In the genomic region with DNA sequence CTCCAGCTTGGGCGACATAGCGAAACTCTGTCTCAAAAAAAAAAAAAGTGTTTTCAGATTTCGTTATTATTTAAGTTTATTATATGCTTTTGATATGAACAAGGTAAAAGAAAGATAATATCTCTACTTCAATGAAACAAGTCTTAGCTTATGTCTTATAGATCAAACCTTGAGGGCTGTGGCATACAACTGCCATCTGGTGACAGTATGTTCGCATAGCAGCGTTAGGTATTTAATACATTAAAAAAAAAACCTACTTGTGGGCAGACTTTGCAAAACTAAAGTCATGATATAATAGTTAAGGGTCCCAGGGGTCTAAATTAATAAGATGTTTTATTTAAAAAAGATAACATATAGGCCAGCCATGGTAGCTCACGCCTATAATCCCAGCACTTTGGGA, we compare ENCODE assay signal across 1 cellular context.
TF ChIP-seq lines count a peak whose summit lies in the region.

No MANE protein-coding gene starts in this region.

TF ChIP-seq in GM23338, 12 proteins besides CTCF, POLR2A, EP300 and RAD21:
- TF ChIP-seq, protein P1, sequence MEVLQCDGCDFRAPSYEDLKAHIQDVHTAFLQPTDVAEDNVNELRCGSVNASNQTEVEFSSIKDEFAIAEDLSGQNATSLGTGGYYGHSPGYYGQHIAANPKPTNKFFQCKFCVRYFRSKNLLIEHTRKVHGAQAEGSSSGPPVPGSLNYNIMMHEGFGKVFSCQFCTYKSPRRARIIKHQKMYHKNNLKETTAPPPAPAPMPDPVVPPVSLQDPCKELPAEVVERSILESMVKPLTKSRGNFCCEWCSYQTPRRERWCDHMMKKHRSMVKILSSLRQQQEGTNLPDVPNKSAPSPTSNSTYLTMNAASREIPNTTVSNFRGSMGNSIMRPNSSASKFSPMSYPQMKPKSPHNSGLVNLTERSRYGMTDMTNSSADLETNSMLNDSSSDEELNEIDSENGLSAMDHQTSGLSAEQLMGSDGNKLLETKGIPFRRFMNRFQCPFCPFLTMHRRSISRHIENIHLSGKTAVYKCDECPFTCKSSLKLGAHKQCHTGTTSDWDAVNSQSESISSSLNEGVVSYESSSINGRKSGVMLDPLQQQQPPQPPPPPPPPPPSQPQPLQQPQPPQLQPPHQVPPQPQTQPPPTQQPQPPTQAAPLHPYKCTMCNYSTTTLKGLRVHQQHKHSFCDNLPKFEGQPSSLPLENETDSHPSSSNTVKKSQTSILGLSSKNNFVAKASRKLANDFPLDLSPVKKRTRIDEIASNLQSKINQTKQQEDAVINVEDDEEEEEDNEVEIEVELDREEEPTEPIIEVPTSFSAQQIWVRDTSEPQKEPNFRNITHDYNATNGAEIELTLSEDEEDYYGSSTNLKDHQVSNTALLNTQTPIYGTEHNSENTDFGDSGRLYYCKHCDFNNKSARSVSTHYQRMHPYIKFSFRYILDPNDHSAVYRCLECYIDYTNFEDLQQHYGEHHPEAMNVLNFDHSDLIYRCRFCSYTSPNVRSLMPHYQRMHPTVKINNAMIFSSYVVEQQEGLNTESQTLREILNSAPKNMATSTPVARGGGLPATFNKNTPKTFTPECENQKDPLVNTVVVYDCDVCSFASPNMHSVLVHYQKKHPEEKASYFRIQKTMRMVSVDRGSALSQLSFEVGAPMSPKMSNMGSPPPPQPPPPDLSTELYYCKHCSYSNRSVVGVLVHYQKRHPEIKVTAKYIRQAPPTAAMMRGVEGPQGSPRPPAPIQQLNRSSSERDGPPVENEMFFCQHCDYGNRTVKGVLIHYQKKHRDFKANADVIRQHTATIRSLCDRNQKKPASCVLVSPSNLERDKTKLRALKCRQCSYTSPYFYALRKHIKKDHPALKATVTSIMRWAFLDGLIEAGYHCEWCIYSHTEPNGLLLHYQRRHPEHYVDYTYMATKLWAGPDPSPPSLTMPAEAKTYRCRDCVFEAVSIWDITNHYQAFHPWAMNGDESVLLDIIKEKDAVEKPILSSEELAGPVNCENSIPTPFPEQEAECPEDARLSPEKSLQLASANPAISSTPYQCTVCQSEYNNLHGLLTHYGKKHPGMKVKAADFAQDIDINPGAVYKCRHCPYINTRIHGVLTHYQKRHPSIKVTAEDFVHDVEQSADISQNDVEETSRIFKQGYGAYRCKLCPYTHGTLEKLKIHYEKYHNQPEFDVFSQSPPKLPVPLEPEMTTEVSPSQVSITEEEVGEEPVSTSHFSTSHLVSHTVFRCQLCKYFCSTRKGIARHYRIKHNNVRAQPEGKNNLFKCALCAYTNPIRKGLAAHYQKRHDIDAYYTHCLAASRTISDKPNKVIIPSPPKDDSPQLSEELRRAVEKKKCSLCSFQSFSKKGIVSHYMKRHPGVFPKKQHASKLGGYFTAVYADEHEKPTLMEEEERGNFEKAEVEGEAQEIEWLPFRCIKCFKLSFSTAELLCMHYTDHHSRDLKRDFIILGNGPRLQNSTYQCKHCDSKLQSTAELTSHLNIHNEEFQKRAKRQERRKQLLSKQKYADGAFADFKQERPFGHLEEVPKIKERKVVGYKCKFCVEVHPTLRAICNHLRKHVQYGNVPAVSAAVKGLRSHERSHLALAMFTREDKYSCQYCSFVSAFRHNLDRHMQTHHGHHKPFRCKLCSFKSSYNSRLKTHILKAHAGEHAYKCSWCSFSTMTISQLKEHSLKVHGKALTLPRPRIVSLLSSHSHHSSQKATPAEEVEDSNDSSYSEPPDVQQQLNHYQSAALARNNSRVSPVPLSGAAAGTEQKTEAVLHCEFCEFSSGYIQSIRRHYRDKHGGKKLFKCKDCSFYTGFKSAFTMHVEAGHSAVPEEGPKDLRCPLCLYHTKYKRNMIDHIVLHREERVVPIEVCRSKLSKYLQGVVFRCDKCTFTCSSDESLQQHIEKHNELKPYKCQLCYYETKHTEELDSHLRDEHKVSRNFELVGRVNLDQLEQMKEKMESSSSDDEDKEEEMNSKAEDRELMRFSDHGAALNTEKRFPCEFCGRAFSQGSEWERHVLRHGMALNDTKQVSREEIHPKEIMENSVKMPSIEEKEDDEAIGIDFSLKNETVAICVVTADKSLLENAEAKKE (CRISPR knock-in tag; IDR thresholded peaks at IDR 0.05): no peak
- TF ChIP-seq EZH2phosphoT487 (IDR thresholded peaks at IDR 0.05; ENCODE audit: unreplicated experiment) (no peak), POLR2AphosphoS5 (IDR thresholded peaks at IDR 0.05; ENCODE audit: low read depth) (no peak), CREB1 (CRISPR knock-in tag; IDR thresholded peaks at IDR 0.05; ENCODE audit: low read depth) (no peak), STAT1 (IDR thresholded peaks at IDR 0.05; ENCODE audit: unreplicated experiment) (no peak), NANOG (IDR thresholded peaks at IDR 0.05; ENCODE audit: borderline replicate concordance) (no peak), EZH2 (IDR thresholded peaks at IDR 0.05; ENCODE audit: low read depth, unreplicated experiment) (no peak), JUNB (IDR thresholded peaks at IDR 0.05; ENCODE audit: unreplicated experiment) (no peak), ZNF331 (CRISPR knock-in tag; IDR thresholded peaks at IDR 0.05; ENCODE audit: low read depth) (no peak), ZNF114 (CRISPR knock-in tag; IDR thresholded peaks at IDR 0.05) (no peak)
- TF ChIP-seq, protein P2, sequence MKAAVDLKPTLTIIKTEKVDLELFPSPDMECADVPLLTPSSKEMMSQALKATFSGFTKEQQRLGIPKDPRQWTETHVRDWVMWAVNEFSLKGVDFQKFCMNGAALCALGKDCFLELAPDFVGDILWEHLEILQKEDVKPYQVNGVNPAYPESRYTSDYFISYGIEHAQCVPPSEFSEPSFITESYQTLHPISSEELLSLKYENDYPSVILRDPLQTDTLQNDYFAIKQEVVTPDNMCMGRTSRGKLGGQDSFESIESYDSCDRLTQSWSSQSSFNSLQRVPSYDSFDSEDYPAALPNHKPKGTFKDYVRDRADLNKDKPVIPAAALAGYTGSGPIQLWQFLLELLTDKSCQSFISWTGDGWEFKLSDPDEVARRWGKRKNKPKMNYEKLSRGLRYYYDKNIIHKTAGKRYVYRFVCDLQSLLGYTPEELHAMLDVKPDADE (IDR thresholded peaks at IDR 0.05): no peak
- TF ChIP-seq, protein P3, sequence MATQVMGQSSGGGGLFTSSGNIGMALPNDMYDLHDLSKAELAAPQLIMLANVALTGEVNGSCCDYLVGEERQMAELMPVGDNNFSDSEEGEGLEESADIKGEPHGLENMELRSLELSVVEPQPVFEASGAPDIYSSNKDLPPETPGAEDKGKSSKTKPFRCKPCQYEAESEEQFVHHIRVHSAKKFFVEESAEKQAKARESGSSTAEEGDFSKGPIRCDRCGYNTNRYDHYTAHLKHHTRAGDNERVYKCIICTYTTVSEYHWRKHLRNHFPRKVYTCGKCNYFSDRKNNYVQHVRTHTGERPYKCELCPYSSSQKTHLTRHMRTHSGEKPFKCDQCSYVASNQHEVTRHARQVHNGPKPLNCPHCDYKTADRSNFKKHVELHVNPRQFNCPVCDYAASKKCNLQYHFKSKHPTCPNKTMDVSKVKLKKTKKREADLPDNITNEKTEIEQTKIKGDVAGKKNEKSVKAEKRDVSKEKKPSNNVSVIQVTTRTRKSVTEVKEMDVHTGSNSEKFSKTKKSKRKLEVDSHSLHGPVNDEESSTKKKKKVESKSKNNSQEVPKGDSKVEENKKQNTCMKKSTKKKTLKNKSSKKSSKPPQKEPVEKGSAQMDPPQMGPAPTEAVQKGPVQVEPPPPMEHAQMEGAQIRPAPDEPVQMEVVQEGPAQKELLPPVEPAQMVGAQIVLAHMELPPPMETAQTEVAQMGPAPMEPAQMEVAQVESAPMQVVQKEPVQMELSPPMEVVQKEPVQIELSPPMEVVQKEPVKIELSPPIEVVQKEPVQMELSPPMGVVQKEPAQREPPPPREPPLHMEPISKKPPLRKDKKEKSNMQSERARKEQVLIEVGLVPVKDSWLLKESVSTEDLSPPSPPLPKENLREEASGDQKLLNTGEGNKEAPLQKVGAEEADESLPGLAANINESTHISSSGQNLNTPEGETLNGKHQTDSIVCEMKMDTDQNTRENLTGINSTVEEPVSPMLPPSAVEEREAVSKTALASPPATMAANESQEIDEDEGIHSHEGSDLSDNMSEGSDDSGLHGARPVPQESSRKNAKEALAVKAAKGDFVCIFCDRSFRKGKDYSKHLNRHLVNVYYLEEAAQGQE (IDR thresholded peaks at IDR 0.05; ENCODE audit: unreplicated experiment): no peak
